In the genomic region with DNA sequence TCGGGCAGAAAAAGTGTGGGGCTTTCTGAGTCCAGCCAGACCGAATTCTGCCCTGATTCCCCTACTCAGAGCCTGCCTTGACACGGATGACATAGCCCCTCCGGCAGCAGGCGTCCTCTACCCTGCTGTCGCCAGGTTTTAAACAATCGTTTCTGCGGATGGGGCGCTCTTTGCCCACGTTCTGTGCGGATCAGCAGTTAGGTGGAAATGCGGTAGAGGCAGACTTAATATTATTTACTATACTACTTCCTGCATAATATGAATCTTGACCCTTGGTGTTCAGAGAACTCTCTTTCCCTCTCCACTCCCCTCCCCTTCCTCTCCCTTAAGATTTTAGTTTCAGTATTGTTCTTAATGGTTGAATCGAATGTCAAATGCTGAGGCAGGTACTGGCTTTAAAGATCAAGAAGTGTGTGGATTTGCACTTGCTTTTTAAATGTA, we compare ENCODE assay signal across 9 cellular contexts. TPM values are rescaled to one million over a fixed set of nuclear protein-coding genes. Genes with fewer than 3 reads are reported as not detected.
DNase-seq lines count a peak whose midpoint lies in the region; ATAC-seq and TF ChIP-seq lines count a peak whose summit lies in the region.
"Had no signal": no experiment of that assay in that cellular context is flagged by ENCODE, and none has a peak within 500 bp of the region (broad histone marks: within the 10 kb centered on the region; RNA-seq: fewer than 3 reads in every experiment).

No MANE protein-coding gene starts in this region.

- DNase-seq in heart left ventricle (no peak), Right ventricle myocardium superior (no peak), brain microvascular endothelial cell (no peak), NCI-H146 (lab: John Stamatoyannopoulos, UW) (no peak), AG20443 (ENCODE audit: low spot score) (no peak)

- ATAC-seq in heart left ventricle = peak in 1 of 4 donors; percentile 6
- no peak for ATAC-seq in Right ventricle myocardium superior (ENCODE audit: poor library complexity)
- ATAC-seq in HG03520 (IDR thresholded peaks at IDR 0.05; ENCODE audit: unreplicated experiment) = peak; percentile 23

- peak overlapping the region; percentile 90 for H3K4me2 ChIP-seq in skeletal muscle satellite cell (ENCODE audit: low read length)

- H3K4me3 ChIP-seq in heart left ventricle (peak overlapping the region in 11 of 12 donors; percentile 43 to 75 (median 59)), skeletal muscle satellite cell (ENCODE audit: low read length) (peak overlapping the region; percentile 78), brain microvascular endothelial cell (ENCODE audit: low read depth, low read length) (no peak overlapping the region)

- H3K36me3 Mint-ChIP-seq in brain = no peaks in the 10 kb centered on the region

- peaks cover 0 to 3% (median 0%) of the 10 kb centered on the region in 5 experiments for H3K9me3 Mint-ChIP-seq in brain

- intact Hi-C loops in heart left ventricle (cut with DNase I) (loop anchor here in 5 of 10 donors (10.0 kb wide), 4 partner anchors 218 to 418 kb away; no protein-coding TSS in a partner anchor), Right ventricle myocardium superior (cut with DNase I) (no loop called here)

- H3K27ac ChIP-seq in heart left ventricle = peak overlapping the region in 11 of 12 donors; percentile 29 to 86 (median 68)
- no peak overlapping the region for H3K27ac ChIP-seq in brain microvascular endothelial cell
- H3K27ac ChIP-seq: neutrophil had no signal

- no peak overlapping the region for H3K9ac ChIP-seq in skeletal muscle satellite cell (ENCODE audit: low read depth, low read length)

- H3K36me3 ChIP-seq in heart left ventricle (no peaks in the 10 kb centered on the region), skeletal muscle satellite cell (ENCODE audit: insufficient read depth, low read length) (peaks cover 17% of the 10 kb centered on the region), brain microvascular endothelial cell (replicated peaks) (no peaks in the 10 kb centered on the region)
- H3K36me3 ChIP-seq: neutrophil had no signal

- in situ Hi-C loops in brain microvascular endothelial cell (cut with HindIII; ENCODE audit: low pct_ligation_motif_present, low sequenced_read_pairs) = no loop called here

- H3K27me3 Mint-ChIP-seq in brain = peaks cover 100% of the 10 kb centered on the region

- peaks cover 0 to 63% (median 18%) of the 10 kb centered on the region in 12 donors for H3K4me1 ChIP-seq in heart left ventricle
- H3K4me1 ChIP-seq in skeletal muscle satellite cell (ENCODE audit: control insufficient read depth, insufficient read depth, low read length) = peaks cover 34% of the 10 kb centered on the region

- TF ChIP-seq CTCF in heart left ventricle (IDR thresholded peaks at IDR 0.05) (no peak), brain (conservative IDR thresholded peaks at IDR 0.05) (no peak), brain microvascular endothelial cell (IDR thresholded peaks at IDR 0.05; ENCODE audit: low read depth, low read length, missing control alignments) (no peak)

- no peak for TF ChIP-seq POLR2A in heart left ventricle (IDR thresholded peaks at IDR 0.05)

- H3K27ac Mint-ChIP-seq in brain = peak overlapping the region in 1 of 5 experiments; percentile 74

- peaks cover 57% of the 10 kb centered on the region for H3K4me1 Mint-ChIP-seq in brain

- peak overlapping the region in 4 of 5 experiments; percentile 48 to 78 (median 66) for H3K4me3 Mint-ChIP-seq in brain

- H3K9me3 ChIP-seq in heart left ventricle (no peaks in the 10 kb centered on the region), skeletal muscle satellite cell (replicated peaks; ENCODE audit: low read length) (no peaks in the 10 kb centered on the region)
- H3K9me3 ChIP-seq: neutrophil had no signal

- WGBS in heart left ventricle, 4 donors = 17 to 44% (median 30%) methylated on average over 13 of the region's 13 CpGs

- H3K27me3 ChIP-seq in heart left ventricle = peaks cover 16 to 94% (median 66%) of the 10 kb centered on the region in 9 donors
- H3K27me3 ChIP-seq in skeletal muscle satellite cell (ENCODE audit: control insufficient read depth, insufficient read depth, low read length) = peaks cover 13% of the 10 kb centered on the region
- peaks cover 82% of the 10 kb centered on the region for H3K27me3 ChIP-seq in brain microvascular endothelial cell (replicated peaks)

RNA-seq across cellular contexts. Expression of a gene that starts 2.4 kb away (rescaled TPM):
- total RNA-seq in heart left ventricle (1 to 10 TPM in 7 of 9 donors, under 1 TPM in 2; 0.71 to 3.4 (median 1.4) TPM), Right ventricle myocardium superior (0.83 TPM)
- polyA plus RNA-seq in heart left ventricle (1 to 10 TPM; 1.0 to 1.1 TPM), brain (ENCODE audit: insufficient read depth, low read depth, low replicate concordance) (not detected)
- 0.22 TPM in 1 of 2 replicates, not detected in the other for total RNA-seq in skeletal muscle satellite cell (2012; rRNA removed)
